ENCODE assay signal across 17 cellular contexts in genomic region chr2:47719099-47719498, GRCh38.
A peak's percentile ranks its signal among the peaks of the same experiment; 100 is the strongest.
DNase-seq lines count a peak whose midpoint lies in the region; ATAC-seq and TF ChIP-seq lines count a peak whose summit lies in the region.
"Had no signal": no experiment of that assay in that cellular context is flagged by ENCODE, and none has a peak within 500 bp of the region (broad histone marks: within the 10 kb centered on the region; RNA-seq: fewer than 3 reads in every experiment).

No MANE protein-coding gene starts in this region.

- intact Hi-C loops in aorta (cut with DNase I) = no loop called here

- H3K4me1 Mint-ChIP-seq in activated T-helper 17 cell treated with anti-CD3 and anti-CD28 coated beads, Interleukin-2, amount 50 U/mL, for 72 hours = no peaks in the 10 kb centered on the region
- peaks cover 13% of the 10 kb centered on the region for H3K4me1 Mint-ChIP-seq in WTC11
- H3K4me1 Mint-ChIP-seq: activated CD4-positive, alpha-beta T cell treated with anti-CD3 and anti-CD28 coated beads, Interleukin-2, amount 10 ng/mL, durations not matched to agents 24 days and 14 days had no signal

- no peaks in the 10 kb centered on the region for H3K27me3 Mint-ChIP-seq in activated T-helper 17 cell treated with anti-CD3 and anti-CD28 coated beads, Interleukin-2, amount 50 U/mL, for 72 hours
- no peaks in the 10 kb centered on the region for H3K27me3 Mint-ChIP-seq in WTC11 (ENCODE audit: low read depth)
- H3K27me3 Mint-ChIP-seq: activated CD4-positive, alpha-beta T cell treated with anti-CD3 and anti-CD28 coated beads, Interleukin-2, amount 10 ng/mL, durations not matched to agents 24 days and 14 days had no signal

- H3K4me1 ChIP-seq in aorta (ENCODE audit: control insufficient read depth in 1 of 2, insufficient read depth in 2 of 2, low read length in 2 of 2) = no peaks in the 10 kb centered on the region
- no peaks in the 10 kb centered on the region for H3K4me1 ChIP-seq in right atrium auricular region
- H3K4me1 ChIP-seq: adrenal gland, Caco-2 had no signal

- DNase-seq in aorta = no peak
- no peak for DNase-seq in right atrium auricular region (ENCODE audit: low spot score)
- no peak for DNase-seq in NCI-H1417 (lab: John Stamatoyannopoulos, UW)
- DNase-seq in WTC11 (ENCODE audit: low spot score) = no peak
- DNase-seq: activated CD4-positive, alpha-beta T cell treated with anti-CD3 and anti-CD28 coated beads, Interleukin-2, amount 10 ng/mL, durations not matched to agents 24 days and 14 days; adrenal gland; Caco-2; effector memory CD4-positive, alpha-beta T cell; NCI-H446; SIG-M5; stimulated activated CD4-positive, alpha-beta T cell treated with anti-CD3 and anti-CD28 coated beads, Interleukin-12 subunit alpha, Interleukin-12 subunit beta, amount 100 ng/mL, for 4 hours had no signal

- 56 to 60% methylated on average over 4 of the region's 4 CpGs for WGBS in aorta, 2 donors

- CTCF ChIA-PET in WTC11 (lab: Charles Lee) = interaction anchor here (0.7 to 1.7 kb wide), 2 partner anchors 54 to 65 kb away, joined by 5 to 6 read pairs; no protein-coding TSS in a partner anchor

- H3K27ac ChIP-seq in aorta (ENCODE audit: low read depth in 1 of 2, low read length in 2 of 2) (no peak overlapping the region), right atrium auricular region (no peak overlapping the region)
- H3K27ac ChIP-seq: adrenal gland, hepatocyte had no signal

- H3K4me3 ChIP-seq in aorta (ENCODE audit: low read length in 2 of 2) (no peak overlapping the region), right atrium auricular region (no peak overlapping the region)
- H3K4me3 ChIP-seq: adrenal gland, hepatocyte, K562 had no signal

- TF ChIP-seq CTCF in right atrium auricular region (IDR thresholded peaks at IDR 0.05) = no peak
- no peak for TF ChIP-seq CTCF in WTC11 (IDR thresholded peaks at IDR 0.05)

- peak overlapping the region; percentile 61 for H3K27ac Mint-ChIP-seq in activated T-helper 17 cell treated with anti-CD3 and anti-CD28 coated beads, Interleukin-2, amount 50 U/mL, for 72 hours
- no peak overlapping the region for H3K27ac Mint-ChIP-seq in WTC11
- H3K27ac Mint-ChIP-seq: activated CD4-positive, alpha-beta T cell treated with anti-CD3 and anti-CD28 coated beads, Interleukin-2, amount 10 ng/mL, durations not matched to agents 24 days and 14 days had no signal

- H3K36me3 ChIP-seq in aorta (ENCODE audit: control insufficient read depth in 1 of 2, insufficient read depth in 2 of 2, low read length in 1 of 2) = no peaks in the 10 kb centered on the region
- no peaks in the 10 kb centered on the region for H3K36me3 ChIP-seq in right atrium auricular region
- H3K36me3 ChIP-seq: adrenal gland had no signal

- no peak overlapping the region for H3K4me3 Mint-ChIP-seq in activated T-helper 17 cell treated with anti-CD3 and anti-CD28 coated beads, Interleukin-2, amount 50 U/mL, for 72 hours
- H3K4me3 Mint-ChIP-seq in WTC11 = no peak overlapping the region
- H3K4me3 Mint-ChIP-seq: activated CD4-positive, alpha-beta T cell treated with anti-CD3 and anti-CD28 coated beads, Interleukin-2, amount 10 ng/mL, durations not matched to agents 24 days and 14 days had no signal

- POLR2A ChIA-PET in WTC11 (lab: Charles Lee) = no interaction called here

- no peaks in the 10 kb centered on the region for H3K9me3 Mint-ChIP-seq in activated T-helper 17 cell treated with anti-CD3 and anti-CD28 coated beads, Interleukin-2, amount 50 U/mL, for 72 hours
- peaks cover 25% of the 10 kb centered on the region for H3K9me3 Mint-ChIP-seq in WTC11
- H3K9me3 Mint-ChIP-seq: activated CD4-positive, alpha-beta T cell treated with anti-CD3 and anti-CD28 coated beads, Interleukin-2, amount 10 ng/mL, durations not matched to agents 24 days and 14 days had no signal

- no peaks in the 10 kb centered on the region for H3K36me3 Mint-ChIP-seq in activated T-helper 17 cell treated with anti-CD3 and anti-CD28 coated beads, Interleukin-2, amount 50 U/mL, for 72 hours (ENCODE audit: low read depth)
- peaks cover 18% of the 10 kb centered on the region for H3K36me3 Mint-ChIP-seq in WTC11

- H3K9me3 ChIP-seq in aorta (ENCODE audit: control insufficient read depth, low read length) (no peaks in the 10 kb centered on the region), right atrium auricular region (no peaks in the 10 kb centered on the region)
- H3K9me3 ChIP-seq: adrenal gland, Caco-2 had no signal

- peak; percentile 72 for ATAC-seq in GM18519 (IDR thresholded peaks at IDR 0.05; ENCODE audit: low FRiP score, unreplicated experiment)
- ATAC-seq in GM21390 (IDR thresholded peaks at IDR 0.05; ENCODE audit: unreplicated experiment) = peak; percentile 67
- peak; percentile 69 for ATAC-seq in HG03095 (IDR thresholded peaks at IDR 0.05; ENCODE audit: unreplicated experiment)
- peak; percentile 55 for ATAC-seq in activated T-helper 17 cell treated with anti-CD3 and anti-CD28 coated beads, Interleukin-2, amount 50 U/mL, for 72 hours (replicated peaks)
- no peak for ATAC-seq in aorta (ENCODE audit: low FRiP score)
- no peak for ATAC-seq in WTC11
- ATAC-seq: K562 had no signal

- H3K27me3 ChIP-seq in aorta (ENCODE audit: control insufficient read depth in 1 of 2, insufficient read depth in 2 of 2, low read length in 1 of 2) = no peaks in the 10 kb centered on the region
- no peaks in the 10 kb centered on the region for H3K27me3 ChIP-seq in right atrium auricular region
- H3K27me3 ChIP-seq: adrenal gland, hepatocyte had no signal

TF ChIP-seq in WTC11, 78 proteins besides CTCF, POLR2A, EP300 and RAD21 (continues in another document):
- TF ChIP-seq NFYB (CRISPR knock-in tag; conservative IDR thresholded peaks at IDR 0.05; ENCODE audit: low read depth) (no peak), ERG (CRISPR knock-in tag; IDR thresholded peaks at IDR 0.05) (no peak), GRHL2 (CRISPR knock-in tag; IDR thresholded peaks at IDR 0.05; ENCODE audit: insufficient replicate concordance, severe bottlenecking) (no peak), GABPB1 (CRISPR knock-in tag; IDR thresholded peaks at IDR 0.05) (no peak), TEAD1 (CRISPR knock-in tag; IDR thresholded peaks at IDR 0.05) (no peak), MLX (CRISPR knock-in tag; IDR thresholded peaks at IDR 0.05) (no peak), ZNF671 (CRISPR knock-in tag; IDR thresholded peaks at IDR 0.05) (no peak), CDX4 (CRISPR knock-in tag; IDR thresholded peaks at IDR 0.05; ENCODE audit: borderline replicate concordance) (no peak), FOXK1 (CRISPR knock-in tag; IDR thresholded peaks at IDR 0.05) (no peak), ZSCAN18 (CRISPR knock-in tag; IDR thresholded peaks at IDR 0.05) (no peak), JAZF1 (CRISPR knock-in tag; IDR thresholded peaks at IDR 0.05) (no peak), E2F4 (CRISPR knock-in tag; IDR thresholded peaks at IDR 0.05; ENCODE audit: borderline replicate concordance, low read depth) (no peak), NFE2L1 (CRISPR knock-in tag; IDR thresholded peaks at IDR 0.05) (no peak)

Comparison
In these comparisons a context has a peak if more than half of its experiments do, and no peak if none do; other contexts are left out.
1. ATAC-seq: peak in GM18519 (single experiment), GM21390 (single experiment), HG03095 (single experiment) and activated T-helper 17 cell treated with anti-CD3 and anti-CD28 coated beads, Interleukin-2, amount 50 U/mL, for 72 hours (single experiment); none in aorta (single experiment) and WTC11 (single experiment).